Comparison of ENCODE assay signal across 8 cellular contexts in the genomic region with DNA sequence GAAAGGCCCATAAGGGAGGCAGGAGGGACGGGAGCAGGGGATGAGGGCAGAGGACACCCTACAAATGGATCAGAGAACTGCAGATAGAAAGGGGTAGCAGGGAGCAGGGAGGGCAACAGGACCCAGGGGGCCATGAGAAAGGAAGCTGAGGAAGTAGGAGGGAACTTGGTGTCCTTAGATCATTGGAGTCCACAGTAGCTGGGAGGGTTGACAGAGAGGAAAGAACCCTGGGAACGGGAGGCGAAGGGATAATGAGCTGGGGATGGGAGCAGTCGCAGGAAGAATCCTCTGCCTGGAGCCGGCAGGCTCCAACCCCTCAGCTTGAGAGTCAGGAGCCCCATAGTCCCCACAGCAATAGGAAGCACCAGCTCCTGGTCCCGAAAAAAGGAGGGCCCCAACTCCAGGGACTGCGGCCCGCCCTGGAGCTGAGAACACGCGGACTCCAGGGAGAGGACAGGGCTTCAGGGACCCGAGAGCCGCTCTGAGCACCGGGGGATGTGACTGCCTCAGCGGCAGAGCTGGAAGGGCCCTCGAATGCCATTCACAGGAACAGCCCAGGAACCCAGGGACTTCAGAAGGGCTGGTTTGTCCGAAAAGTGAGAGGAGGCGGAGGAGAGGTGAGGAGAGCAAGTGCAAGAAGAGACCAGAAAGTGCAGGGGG. TPM values are rescaled to one million over a fixed set of nuclear protein-coding genes. Genes with fewer than 3 reads are reported as not detected.
DNase-seq lines count a peak whose midpoint lies in the region; ATAC-seq and TF ChIP-seq lines count a peak whose summit lies in the region.

No MANE protein-coding gene starts in this region.

- no peak overlapping the region for H3K27ac Mint-ChIP-seq in activated CD4-positive, alpha-beta T cell treated with anti-CD3 and anti-CD28 coated beads, Interleukin-2, amount 10 ng/mL, durations not matched to agents 7 days and 5 days
- peak overlapping the region; percentile 27 for H3K27ac Mint-ChIP-seq in stimulated activated memory B cell treated with anti-CD40 and anti-IgM and Interleukin-4, amounts not matched to agents 10 μg/mL and 1 μg/mL and 100 μg/mL, for 72 hours

- H3K4me3 ChIP-seq in lower lobe of right lung: peak overlapping the region; percentile 62

- TF ChIP-seq CTCF in lower lobe of right lung (IDR thresholded peaks at IDR 0.05): no peak

- H3K9me3 ChIP-seq in lower lobe of right lung: no peaks in the 10 kb centered on the region

- POLR2A ChIA-PET in activated CD4-positive, alpha-beta T cell treated with anti-CD3 and anti-CD28 coated beads, Interleukin-2, amount 10 ng/mL, durations not matched to agents 7 days and 5 days (lab: Charles Lee): interaction anchor here (0.8 kb wide), 2 partner anchors 9 to 88 kb away, joined by 3 read pairs; no protein-coding TSS in a partner anchor

- H3K27ac ChIP-seq in lower lobe of right lung: no peak overlapping the region

- peaks cover 42% of the 10 kb centered on the region for H3K4me1 Mint-ChIP-seq in activated CD4-positive, alpha-beta T cell treated with anti-CD3 and anti-CD28 coated beads, Interleukin-2, amount 10 ng/mL, durations not matched to agents 7 days and 5 days
- H3K4me1 Mint-ChIP-seq in stimulated activated memory B cell treated with anti-CD40 and anti-IgM and Interleukin-4, amounts not matched to agents 10 μg/mL and 1 μg/mL and 100 μg/mL, for 72 hours: peaks cover 45% of the 10 kb centered on the region

- H3K4me3 Mint-ChIP-seq in activated CD4-positive, alpha-beta T cell treated with anti-CD3 and anti-CD28 coated beads, Interleukin-2, amount 10 ng/mL, durations not matched to agents 7 days and 5 days: no peak overlapping the region
- H3K4me3 Mint-ChIP-seq in stimulated activated memory B cell treated with anti-CD40 and anti-IgM and Interleukin-4, amounts not matched to agents 10 μg/mL and 1 μg/mL and 100 μg/mL, for 72 hours: peak overlapping the region; percentile 89

- no peaks in the 10 kb centered on the region for H3K27me3 ChIP-seq in lower lobe of right lung (ENCODE audit: low read depth)

- no peaks in the 10 kb centered on the region for H3K36me3 ChIP-seq in lower lobe of right lung

- CTCF ChIA-PET in activated CD4-positive, alpha-beta T cell treated with anti-CD3 and anti-CD28 coated beads, Interleukin-2, amount 10 ng/mL, durations not matched to agents 7 days and 5 days (lab: Charles Lee): interaction anchor here (0.7 to 3.6 kb wide), 3 partner anchors 10 to 67 kb away, joined by 3 to 10 read pairs (median 4); no protein-coding TSS in a partner anchor

- H3K9me3 Mint-ChIP-seq in activated CD4-positive, alpha-beta T cell treated with anti-CD3 and anti-CD28 coated beads, Interleukin-2, amount 10 ng/mL, durations not matched to agents 7 days and 5 days: no peaks in the 10 kb centered on the region
- H3K9me3 Mint-ChIP-seq in stimulated activated memory B cell treated with anti-CD40 and anti-IgM and Interleukin-4, amounts not matched to agents 10 μg/mL and 1 μg/mL and 100 μg/mL, for 72 hours: no peaks in the 10 kb centered on the region

- ATAC-seq in lower lobe of right lung (no peak), GM19467 (IDR thresholded peaks at IDR 0.05; ENCODE audit: unreplicated experiment) (no peak)
- no peak for ATAC-seq in stimulated activated memory B cell treated with anti-CD40 and anti-IgM and Interleukin-4, amounts not matched to agents 10 μg/mL and 1 μg/mL and 100 μg/mL, for 72 hours

- peaks cover 3% of the 10 kb centered on the region for H3K36me3 Mint-ChIP-seq in activated CD4-positive, alpha-beta T cell treated with anti-CD3 and anti-CD28 coated beads, Interleukin-2, amount 10 ng/mL, durations not matched to agents 7 days and 5 days (ENCODE audit: low read depth)
- H3K36me3 Mint-ChIP-seq in stimulated activated memory B cell treated with anti-CD40 and anti-IgM and Interleukin-4, amounts not matched to agents 10 μg/mL and 1 μg/mL and 100 μg/mL, for 72 hours: no peaks in the 10 kb centered on the region

- intact Hi-C loops in lower lobe of right lung (cut with DNase I): no loop called here

- DNase-seq in activated CD4-positive, alpha-beta T cell treated with anti-CD3 and anti-CD28 coated beads, Interleukin-2, amount 50 U/mL, for 48 hours: peak; percentile 6 to 16
- DNase-seq in activated CD4-positive, alpha-beta T cell treated with anti-CD3 and anti-CD28 coated beads, Interleukin-2, amount 10 ng/mL, durations not matched to agents 7 days and 5 days: no peak
- DNase-seq in astrocyte of the hippocampus (ENCODE audit: low read depth, low spot score) (peak; percentile 18), lower lobe of right lung (no peak), NCI-H2081 treated with DMSO at 0.1 percent for 48 hours (lab: John Stamatoyannopoulos, UW) (no peak), HuH-7 (ENCODE audit: low spot score) (no peak)

- H3K27me3 Mint-ChIP-seq in activated CD4-positive, alpha-beta T cell treated with anti-CD3 and anti-CD28 coated beads, Interleukin-2, amount 10 ng/mL, durations not matched to agents 7 days and 5 days: peaks cover 63% of the 10 kb centered on the region
- peaks cover 61% of the 10 kb centered on the region for H3K27me3 Mint-ChIP-seq in stimulated activated memory B cell treated with anti-CD40 and anti-IgM and Interleukin-4, amounts not matched to agents 10 μg/mL and 1 μg/mL and 100 μg/mL, for 72 hours

- H3K4me1 ChIP-seq in lower lobe of right lung: peaks cover 19% of the 10 kb centered on the region

RNA-seq across cellular contexts. Expression of a gene that starts 32.7 kb away (rescaled TPM):
- 1,000 to 10,000 TPM; 1,667 to 1,766 TPM for total RNA-seq in activated CD4-positive, alpha-beta T cell treated with anti-CD3 and anti-CD28 coated beads, Interleukin-2, amount 10 ng/mL, durations not matched to agents 7 days and 5 days
- 1,064 TPM for total RNA-seq in lower lobe of right lung

Comparison
In these comparisons a context has a peak if more than half of its experiments do, and no peak if none do; other contexts are left out.
1. DNase-seq: peak in activated CD4-positive, alpha-beta T cell treated with anti-CD3 and anti-CD28 coated beads, Interleukin-2, amount 50 U/mL, for 48 hours (2 of 2) and astrocyte of the hippocampus (single experiment); none in activated CD4-positive, alpha-beta T cell treated with anti-CD3 and anti-CD28 coated beads, Interleukin-2, amount 10 ng/mL, durations not matched to agents 7 days and 5 days (single experiment), lower lobe of right lung (single experiment), NCI-H2081 treated with DMSO at 0.1 percent for 48 hours (single experiment) and HuH-7 (single experiment).